Comparison of ENCODE assay signal across 23 cellular contexts in genomic region chr12:47124451-47124850, GRCh38. TPM values are rescaled to one million over a fixed set of nuclear protein-coding genes. Genes with fewer than 3 reads are reported as not detected.
DNase-seq lines count a peak whose midpoint lies in the region; ATAC-seq and TF ChIP-seq lines count a peak whose summit lies in the region.
"Had no signal": no experiment of that assay in that cellular context is flagged by ENCODE, and none has a peak within 500 bp of the region (broad histone marks: within the 10 kb centered on the region; RNA-seq: fewer than 3 reads in every experiment).

No MANE protein-coding gene starts in this region.

- no peak for TF ChIP-seq CTCF in choroid plexus epithelial cell (conservative IDR thresholded peaks at IDR 0.05; ENCODE audit: low read depth, low read length)

- no peak overlapping the region for H3K9ac ChIP-seq in mesenchymal stem cell (ENCODE audit: low read length)

- H3K36me3 Mint-ChIP-seq in activated T-helper 17 cell treated with anti-CD3 and anti-CD28 coated beads, Interleukin-2, amount 50 U/mL, for 72 hours (ENCODE audit: low read depth), result peaks cover 26% of the 10 kb centered on the region
- H3K36me3 Mint-ChIP-seq: brain had no signal

- H3K27me3 Mint-ChIP-seq in activated T-helper 17 cell treated with anti-CD3 and anti-CD28 coated beads, Interleukin-2, amount 50 U/mL, for 72 hours, result no peaks in the 10 kb centered on the region
- H3K27me3 Mint-ChIP-seq: activated naive CD4-positive, alpha-beta T cell treated with anti-CD3 and anti-CD28 coated beads, Interleukin-2, amount 50 U/mL, for 24 hours had no signal

- DNase-seq in EL, result peak; percentile 64
- peak; percentile 6 for DNase-seq in RKO (ENCODE audit: low spot score)
- DNase-seq in choroid plexus epithelial cell (ENCODE audit: low read depth), result peak; percentile 75
- peak; percentile 60 for DNase-seq in mesenchymal stem cell
- DNase-seq in activated CD4-positive, alpha-beta T cell treated with anti-CD3 and anti-CD28 coated beads for 4 hours, result no peak
- DNase-seq: activated CD4-positive, CD25-positive, alpha-beta regulatory T cell; activated T-cell treated with anti-CD3 and anti-CD28 coated beads, Interleukin-2, amount 50 U/mL, for 48 hours; AML-193; Calu3; dorsolateral prefrontal cortex; immature natural killer cell; NCI-H1092; NCI-H2081; NCI-H510A treated with DMSO at 0.1 percent for 48 hours; spleen; stimulated activated CD4-positive, alpha-beta T cell treated with anti-CD3 and anti-CD28 coated beads, Interleukin-4, amount 100 ng/mL, for 4 hours had no signal

- no peaks in the 10 kb centered on the region for H3K27me3 ChIP-seq in mesenchymal stem cell (ENCODE audit: control insufficient read depth in 1 of 2, insufficient read depth in 1 of 2, low read length in 2 of 2)
- H3K27me3 ChIP-seq: dorsolateral prefrontal cortex, neutrophil, SJSA1, spleen had no signal

- H2BK12ac ChIP-seq in mesenchymal stem cell (ENCODE audit: low read length in 2 of 2), result no peak overlapping the region

- WGBS in mesenchymal stem cell, result 0% methylated on average over 1 of the region's 1 CpG

- peaks cover 4% of the 10 kb centered on the region for H3K9me3 ChIP-seq in mesenchymal stem cell (ENCODE audit: control insufficient read depth, low read length)
- H3K9me3 ChIP-seq: neutrophil, SJSA1, spleen had no signal

- no peak overlapping the region for H3K4me2 ChIP-seq in mesenchymal stem cell (ENCODE audit: low read length, poor library complexity, severe bottlenecking)

- H2BK5ac ChIP-seq in mesenchymal stem cell (ENCODE audit: low read depth, low read length, poor library complexity, severe bottlenecking), result no peak overlapping the region

- H2BK120ac ChIP-seq in mesenchymal stem cell (ENCODE audit: low read depth, low read length), result no peak overlapping the region

- H3K27ac ChIP-seq in mesenchymal stem cell (ENCODE audit: low read length, poor library complexity, severe bottlenecking), result no peak overlapping the region
- H3K27ac ChIP-seq: dorsolateral prefrontal cortex, neutrophil, SJSA1, spleen had no signal

- no peak overlapping the region for H2AFZ ChIP-seq in mesenchymal stem cell (ENCODE audit: low read depth, low read length)

- H3K4me1 Mint-ChIP-seq in activated T-helper 17 cell treated with anti-CD3 and anti-CD28 coated beads, Interleukin-2, amount 50 U/mL, for 72 hours, result peaks cover 9% of the 10 kb centered on the region
- H3K4me1 Mint-ChIP-seq: brain had no signal

- no peaks in the 10 kb centered on the region for H3K79me1 ChIP-seq in mesenchymal stem cell (replicated peaks; ENCODE audit: low read length, poor library complexity, severe bottlenecking)

- H3K23ac ChIP-seq in mesenchymal stem cell (ENCODE audit: low read length in 2 of 2), result no peak overlapping the region

- no peaks in the 10 kb centered on the region for H3K36me3 ChIP-seq in mesenchymal stem cell (ENCODE audit: control insufficient read depth in 1 of 2, insufficient read depth in 2 of 2, low read depth in 1 of 2, low read length in 2 of 2)
- H3K36me3 ChIP-seq: neutrophil, SJSA1, spleen had no signal

- H3K4me3 ChIP-seq in choroid plexus epithelial cell (ENCODE audit: low read depth, low read length), result no peak overlapping the region
- H3K4me3 ChIP-seq in mesenchymal stem cell (ENCODE audit: insufficient read depth in 1 of 2, low read depth in 1 of 2, low read length in 2 of 2), result no peak overlapping the region
- H3K4me3 ChIP-seq: dorsolateral prefrontal cortex, SJSA1, spleen had no signal

- H3K14ac ChIP-seq in mesenchymal stem cell (ENCODE audit: low read length in 2 of 2), result no peak overlapping the region

- H3K4me1 ChIP-seq in mesenchymal stem cell (ENCODE audit: control insufficient read depth, insufficient read depth, low read depth, low read length), result no peaks in the 10 kb centered on the region
- H3K4me1 ChIP-seq: spleen had no signal

- no peak overlapping the region for H2AK5ac ChIP-seq in mesenchymal stem cell (ENCODE audit: low read length, severe bottlenecking)

- no peak overlapping the region for H4K8ac ChIP-seq in mesenchymal stem cell (ENCODE audit: low read length)

- no peak overlapping the region for H3K4me3 Mint-ChIP-seq in activated T-helper 17 cell treated with anti-CD3 and anti-CD28 coated beads, Interleukin-2, amount 50 U/mL, for 72 hours
- H3K4me3 Mint-ChIP-seq: activated naive CD4-positive, alpha-beta T cell treated with anti-CD3 and anti-CD28 coated beads, Interleukin-2, amount 50 U/mL, for 24 hours; brain; immature natural killer cell had no signal

- no peak overlapping the region for H3K4ac ChIP-seq in mesenchymal stem cell (ENCODE audit: low read depth in 1 of 2, low read length in 2 of 2)

- no peaks in the 10 kb centered on the region for H3K9me3 Mint-ChIP-seq in activated T-helper 17 cell treated with anti-CD3 and anti-CD28 coated beads, Interleukin-2, amount 50 U/mL, for 72 hours
- H3K9me3 Mint-ChIP-seq: activated naive CD4-positive, alpha-beta T cell treated with anti-CD3 and anti-CD28 coated beads, Interleukin-2, amount 50 U/mL, for 24 hours; brain; immature natural killer cell had no signal

- H4K91ac ChIP-seq in mesenchymal stem cell (ENCODE audit: low read length), result no peak overlapping the region

- H2BK15ac ChIP-seq in mesenchymal stem cell (ENCODE audit: low read depth, poor library complexity, severe bottlenecking), result no peak overlapping the region

- no peak overlapping the region for H3K18ac ChIP-seq in mesenchymal stem cell (ENCODE audit: low read depth in 1 of 2, low read length in 2 of 2)

- ATAC-seq in GM21786 (IDR thresholded peaks at IDR 0.05; ENCODE audit: unreplicated experiment), result no peak
- ATAC-seq in HG02763 (IDR thresholded peaks at IDR 0.05; ENCODE audit: unreplicated experiment), result no peak
- no peak for ATAC-seq in activated T-helper 17 cell treated with anti-CD3 and anti-CD28 coated beads, Interleukin-2, amount 50 U/mL, for 72 hours (replicated peaks)

- no peak overlapping the region for H3K27ac Mint-ChIP-seq in activated T-helper 17 cell treated with anti-CD3 and anti-CD28 coated beads, Interleukin-2, amount 50 U/mL, for 72 hours
- H3K27ac Mint-ChIP-seq: brain had no signal

RNA-seq across cellular contexts. Expression of gene AMIGO2, which starts 44.7 kb away (rescaled TPM):
- polyA plus RNA-seq in mesenchymal stem cell (2013, experiment 1 of 2), result 13.2 TPM
- 13.5 TPM for polyA plus RNA-seq in mesenchymal stem cell (2013, experiment 2 of 2)
- 10 to 100 TPM in 1 of 2 donors, 1 to 10 TPM in 1; 4.9 to 11.7 TPM for total RNA-seq in activated T-helper 17 cell treated with anti-CD3 and anti-CD28 coated beads, Interleukin-2, amount 50 U/mL, for 72 hours

RNA-seq across cellular contexts. Expression of gene PCED1B, which starts 45.0 kb away (rescaled TPM):
- polyA plus RNA-seq in mesenchymal stem cell (2013, experiment 1 of 2), result 3.0 TPM
- 2.4 TPM for polyA plus RNA-seq in mesenchymal stem cell (2013, experiment 2 of 2)
- 100 to 1,000 TPM in 1 of 2 donors, 10 to 100 TPM in 1; 31.0 to 107 TPM for total RNA-seq in activated T-helper 17 cell treated with anti-CD3 and anti-CD28 coated beads, Interleukin-2, amount 50 U/mL, for 72 hours

Comparison
In these comparisons a context has a peak if more than half of its experiments do, and no peak if none do; other contexts are left out.
1. DNase-seq: peak in EL (single experiment), RKO (single experiment), choroid plexus epithelial cell (single experiment) and mesenchymal stem cell (single experiment); none in activated CD4-positive, alpha-beta T cell treated with anti-CD3 and anti-CD28 coated beads for 4 hours (0 of 2).